ENCODE assay signal across 22 cellular contexts in genomic region chrX:114047558-114047957, GRCh38.
"Had no signal": no experiment of that assay in that cellular context is flagged by ENCODE, and none has a peak within 500 bp of the region (broad histone marks: within the 10 kb centered on the region; RNA-seq: fewer than 3 reads in every experiment).

No MANE protein-coding gene starts in this region.

- H3K27me3 Mint-ChIP-seq: activated naive CD8-positive, alpha-beta T cell treated with anti-CD3 and anti-CD28 coated beads, Interleukin-2, amount 50 U/mL, for 24 hours; naive B cell; stimulated activated naive B cell treated with anti-CD40 and anti-IgM and Interleukin-4, amounts not matched to agents 10 μg/mL and 1 μg/mL and 100 μg/mL, for 72 hours; T-helper 17 cell; type B pancreatic cell had no signal

- H3K4me3 ChIP-seq: thoracic aorta, vagina had no signal

- H3K27me3 ChIP-seq: vagina had no signal

- H3K9me3 ChIP-seq: thoracic aorta, vagina had no signal

- H3K4me1 Mint-ChIP-seq: activated naive CD8-positive, alpha-beta T cell treated with anti-CD3 and anti-CD28 coated beads, Interleukin-2, amount 50 U/mL, for 24 hours; neural crest cell; stimulated activated naive B cell treated with anti-CD40 and anti-IgM and Interleukin-4, amounts not matched to agents 10 μg/mL and 1 μg/mL and 100 μg/mL, for 72 hours; T-helper 17 cell had no signal

- FAIRE-seq: endometrium had no signal

- H3K36me3 ChIP-seq: thoracic aorta, vagina, WERI-Rb-1 had no signal

- ATAC-seq: activated CD8-positive, alpha-beta T cell treated with anti-CD3 and anti-CD28 coated beads, Interleukin-2, amount 10 ng/mL, durations not matched to agents 7 days and 5 days; activated naive CD8-positive, alpha-beta T cell treated with anti-CD3 and anti-CD28 coated beads, Interleukin-2, amount 50 U/mL, for 24 hours; left colon; stimulated activated naive B cell treated with anti-CD40 and anti-IgM and Interleukin-4, amounts not matched to agents 10 μg/mL and 1 μg/mL and 100 μg/mL, for 72 hours; T-helper 17 cell had no signal

- H3K27ac ChIP-seq: thoracic aorta, vagina, WERI-Rb-1 had no signal

- H3K36me3 Mint-ChIP-seq: naive B cell; stimulated activated naive B cell treated with anti-CD40 and anti-IgM and Interleukin-4, amounts not matched to agents 10 μg/mL and 1 μg/mL and 100 μg/mL, for 72 hours; type B pancreatic cell had no signal

- H3K4me1 ChIP-seq: vagina had no signal

- H3K4me3 Mint-ChIP-seq: activated CD8-positive, alpha-beta T cell treated with anti-CD3 and anti-CD28 coated beads, Interleukin-2, amount 10 ng/mL, durations not matched to agents 7 days and 5 days; activated naive CD8-positive, alpha-beta T cell treated with anti-CD3 and anti-CD28 coated beads, Interleukin-2, amount 50 U/mL, for 24 hours; activated T-helper 1 cell treated with anti-CD3 and anti-CD28 coated beads, Interleukin-12 subunit alpha, Interleukin-12 subunit beta, Interleukin-2, Interleukin-4 antibody, amounts not matched to agents 30 ng/mL and 10 ng/mL and 1 ng/mL, durations not matched to agents 14 hours and 24 hours and 36 hours; naive B cell; neural crest cell; stimulated activated naive B cell treated with anti-CD40 and anti-IgM and Interleukin-4, amounts not matched to agents 10 μg/mL and 1 μg/mL and 100 μg/mL, for 72 hours; T-helper 17 cell; type B pancreatic cell had no signal

- DNase-seq: activated CD4-positive, alpha-beta T cell treated with anti-CD3 and anti-CD28 coated beads for 1 hour; activated CD4-positive, alpha-beta T cell treated with anti-CD3 and anti-CD28 coated beads, Interleukin-2, amount 50 U/mL, for 1 hour; activated CD8-positive, alpha-beta T cell treated with anti-CD3 and anti-CD28 coated beads, Interleukin-2, amount 10 ng/mL, durations not matched to agents 7 days and 5 days; activated gamma-delta T cell; activated naive CD4-positive, alpha-beta T cell treated with anti-CD3 and anti-CD28 coated beads, Interleukin-2, amount 50 U/mL, for 16 hours; activated naive CD8-positive, alpha-beta T cell treated with anti-CD3 and anti-CD28 coated beads, Interleukin-2, amount 50 U/mL, for 24 hours; foreskin fibroblast; islet precursor cell; left colon; naive B cell; retina; stimulated activated CD4-positive, alpha-beta T cell treated with anti-CD3 and anti-CD28 coated beads, Interleukin-2, amount 100 ng/mL, for 48 hours; stimulated activated CD8-positive, alpha-beta memory T cell treated with anti-CD3 and anti-CD28 coated beads, Interleukin-4, amount 100 ng/mL, for 48 hours; stimulated activated naive B cell treated with anti-CD40 and anti-IgM and Interleukin-4, amounts not matched to agents 10 μg/mL and 1 μg/mL and 100 μg/mL, for 72 hours; T-helper 17 cell; WERI-Rb-1 had no signal

- H3K9me3 Mint-ChIP-seq: activated naive CD8-positive, alpha-beta T cell treated with anti-CD3 and anti-CD28 coated beads, Interleukin-2, amount 50 U/mL, for 24 hours; activated T-helper 1 cell treated with anti-CD3 and anti-CD28 coated beads, Interleukin-12 subunit alpha, Interleukin-12 subunit beta, Interleukin-2, Interleukin-4 antibody, amounts not matched to agents 30 ng/mL and 10 ng/mL and 1 ng/mL, durations not matched to agents 14 hours and 24 hours and 36 hours; neural crest cell; stimulated activated naive B cell treated with anti-CD40 and anti-IgM and Interleukin-4, amounts not matched to agents 10 μg/mL and 1 μg/mL and 100 μg/mL, for 72 hours; type B pancreatic cell had no signal

- H3K27ac Mint-ChIP-seq: activated CD8-positive, alpha-beta T cell treated with anti-CD3 and anti-CD28 coated beads, Interleukin-2, amount 10 ng/mL, durations not matched to agents 7 days and 5 days; activated naive CD8-positive, alpha-beta T cell treated with anti-CD3 and anti-CD28 coated beads, Interleukin-2, amount 50 U/mL, for 24 hours; activated T-helper 1 cell treated with anti-CD3 and anti-CD28 coated beads, Interleukin-12 subunit alpha, Interleukin-12 subunit beta, Interleukin-2, Interleukin-4 antibody, amounts not matched to agents 30 ng/mL and 10 ng/mL and 1 ng/mL, durations not matched to agents 14 hours and 24 hours and 36 hours; stimulated activated naive B cell treated with anti-CD40 and anti-IgM and Interleukin-4, amounts not matched to agents 10 μg/mL and 1 μg/mL and 100 μg/mL, for 72 hours; T-helper 17 cell; type B pancreatic cell had no signal
